7 cellular contexts compared by ENCODE assay signal in the genomic region with DNA sequence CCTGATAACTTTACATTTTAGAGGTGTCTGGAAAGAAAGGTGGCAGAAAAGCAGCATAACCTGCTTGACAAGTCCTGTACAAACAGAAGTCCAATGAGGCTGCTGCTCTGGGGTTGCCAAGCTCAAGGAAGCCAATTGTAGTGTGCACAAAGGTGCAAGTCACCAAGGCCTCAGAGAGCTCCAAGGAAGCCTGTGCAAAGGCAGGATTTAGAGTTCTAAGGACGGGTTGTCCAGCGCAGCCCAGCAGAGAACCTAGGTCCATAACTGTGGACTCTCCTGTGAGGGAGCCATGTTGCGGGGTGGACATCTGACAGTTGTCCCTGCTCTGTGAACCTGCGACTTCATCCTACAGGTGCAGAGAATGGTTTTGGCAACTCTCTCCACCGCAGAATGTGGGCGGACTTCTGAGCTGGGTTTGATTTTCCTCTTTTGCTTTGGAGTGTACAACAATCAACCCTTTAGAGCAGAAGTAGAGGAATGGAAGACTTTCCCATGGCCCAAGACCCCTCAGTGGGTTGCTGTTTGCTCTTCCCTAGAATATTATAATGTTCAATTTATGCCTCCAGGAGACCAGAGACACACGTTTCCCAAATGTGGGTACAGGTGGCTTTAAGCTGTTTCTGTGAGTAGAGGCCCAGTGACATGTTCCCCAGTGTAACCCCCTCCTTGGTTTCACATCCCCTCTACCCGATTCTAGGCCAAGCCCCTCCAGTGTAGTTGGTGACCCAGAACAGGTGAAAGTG.
A peak's percentile ranks its signal among the peaks of the same experiment; 100 is the strongest.
DNase-seq lines count a peak whose midpoint lies in the region; ATAC-seq and TF ChIP-seq lines count a peak whose summit lies in the region.

No MANE protein-coding gene starts in this region.

- no peaks in the 10 kb centered on the region for H3K36me3 ChIP-seq in ascending aorta

- H3K4me1 ChIP-seq in ascending aorta: peaks cover 10 to 28% of the 10 kb centered on the region in 2 donors

- intact Hi-C loops in ascending aorta (cut with DNase I): no loop called here

- no peak for TF ChIP-seq CTCF in ascending aorta (IDR thresholded peaks at IDR 0.05)

- peak; percentile 39 for TF ChIP-seq POLR2A in GM19099 (IDR thresholded peaks at IDR 0.05; ENCODE audit: extremely low read depth, insufficient read length, low read depth)

- no peaks in the 10 kb centered on the region for H3K27me3 ChIP-seq in ascending aorta

- peak overlapping the region; percentile 77 to 85 for H3K27ac ChIP-seq in ascending aorta

- no peaks in the 10 kb centered on the region for H3K9me3 ChIP-seq in ascending aorta

- no peak for DNase-seq in ascending aorta (ENCODE audit: low spot score in 2 of 2)
- peak; percentile 43 for DNase-seq in renal cortical epithelial cell (ENCODE audit: low read depth)
- DNase-seq in activated CD8-positive, alpha-beta memory T cell treated with anti-CD3 and anti-CD28 coated beads, Interleukin-2, amount 50 U/mL, for 4 hours: no peak
- DNase-seq in cerebellar nuclear complex (lab: John Stamatoyannopoulos, UW): no peak
- DNase-seq in HK-2 (ENCODE audit: unreplicated experiment): no peak

- peak; percentile 45 for ATAC-seq in HG03159 (IDR thresholded peaks at IDR 0.05; ENCODE audit: unreplicated experiment)

- H3K4me3 ChIP-seq in ascending aorta: no peak overlapping the region
